16 cellular contexts compared by ENCODE assay signal in the genomic region with DNA sequence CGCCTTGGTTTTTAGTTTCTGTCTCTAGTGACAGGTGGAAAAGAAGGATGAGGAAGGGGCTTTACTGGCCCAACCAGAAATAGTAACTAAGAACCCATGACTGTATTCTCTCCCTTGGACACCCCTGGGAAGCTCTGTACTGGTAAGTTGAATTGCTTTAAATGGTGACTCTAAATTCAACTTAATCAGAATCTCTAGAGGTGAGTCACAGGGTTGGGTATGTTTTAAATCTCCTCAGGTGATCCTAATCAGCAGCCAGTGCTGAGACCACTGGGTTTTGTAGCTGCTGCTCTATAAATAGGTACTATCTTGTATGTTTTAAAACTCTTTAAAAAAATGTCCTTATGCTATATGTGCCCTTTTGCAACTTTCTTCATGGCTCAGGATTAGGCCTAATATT.
DNase-seq lines count a peak whose midpoint lies in the region; ATAC-seq and TF ChIP-seq lines count a peak whose summit lies in the region.
"Had no signal": no experiment of that assay in that cellular context is flagged by ENCODE, and none has a peak within 500 bp of the region (broad histone marks: within the 10 kb centered on the region; RNA-seq: fewer than 3 reads in every experiment).

No MANE protein-coding gene starts in this region.

- intact Hi-C loops in mammary epithelial cell (cut with micrococcal nuclease) (no loop called here), breast epithelium (cut with DNase I; ENCODE audit: low total_unique reads) (no loop called here), esophagus muscularis mucosa (cut with DNase I) (no loop called here)

- H3K4me3 ChIP-seq in mammary epithelial cell (replicated peaks in 1 of 3; ENCODE audit: insufficient read depth in 1 of 3, low read depth in 2 of 3, low read length in 3 of 3), result no peak overlapping the region
- H3K4me3 ChIP-seq in breast epithelium, result no peak overlapping the region
- H3K4me3 ChIP-seq in RWPE2 (ENCODE audit: severe bottlenecking), result no peak overlapping the region
- H3K4me3 ChIP-seq in esophagus muscularis mucosa, result no peak overlapping the region
- no peak overlapping the region for H3K4me3 ChIP-seq in retinal pigment epithelial cell (ENCODE audit: low read length)
- H3K4me3 ChIP-seq: BLaER1 treated with 17β-estradiol and CSF1 and Interleukin-3, amounts not matched to agents 10 nM and 100 nM; GM12878 had no signal

- ATAC-seq in RWPE2 (ENCODE audit: low read depth), result 0 out of 3 replicates have a peak, but pooled peaks have one; percentile 33
- ATAC-seq: CD8-positive, alpha-beta T cell; GM12878 had no signal

- TF ChIP-seq POLR2A in breast epithelium (IDR thresholded peaks at IDR 0.05) (no peak), esophagus muscularis mucosa (IDR thresholded peaks at IDR 0.05; ENCODE audit: low read depth) (no peak)

- H3K27ac ChIP-seq in mammary epithelial cell (ENCODE audit: insufficient read depth, low read depth, low read length) (no peak overlapping the region), breast epithelium (no peak overlapping the region), RWPE2 (ENCODE audit: poor library complexity, severe bottlenecking) (no peak overlapping the region), esophagus muscularis mucosa (replicated peaks in 1 of 4) (no peak overlapping the region)
- H3K27ac ChIP-seq: 22Rv1; BLaER1 treated with 17β-estradiol and CSF1 and Interleukin-3, amounts not matched to agents 10 nM and 100 nM had no signal

- 92% methylated on average over 1 of the region's 1 CpG for WGBS in mammary epithelial cell (ENCODE audit: low coverage, missing lambda C conversion rate)
- WGBS in esophagus muscularis mucosa, result 94% methylated on average over 1 of the region's 1 CpG

- H3K9me3 ChIP-seq in mammary epithelial cell (replicated peaks; ENCODE audit: insufficient read depth, low read length) (peaks cover 3% of the 10 kb centered on the region), breast epithelium (peaks cover 0 to 3% of the 10 kb centered on the region in 2 donors), RWPE2 (ENCODE audit: severe bottlenecking) (no peaks in the 10 kb centered on the region), esophagus muscularis mucosa (peaks cover 0 to 8% (median 6%) of the 10 kb centered on the region in 4 donors)

- no TSS peak for BruUV-seq in mammary epithelial cell (replicated peaks; lab: Mats Ljungman, UMichigan)

- H3K27me3 ChIP-seq in mammary epithelial cell (ENCODE audit: insufficient read depth, low read length), result no peaks in the 10 kb centered on the region
- H3K27me3 ChIP-seq in breast epithelium, result no peaks in the 10 kb centered on the region
- no peaks in the 10 kb centered on the region for H3K27me3 ChIP-seq in RWPE2 (ENCODE audit: insufficient read depth, poor library complexity, severe bottlenecking)
- no peaks in the 10 kb centered on the region for H3K27me3 ChIP-seq in esophagus muscularis mucosa
- H3K27me3 ChIP-seq: BLaER1 treated with 17β-estradiol and CSF1 and Interleukin-3, amounts not matched to agents 10 nM and 100 nM had no signal

- CTCF ChIA-PET in mammary epithelial cell (lab: Charles Lee; ENCODE audit: low non-redundant PET), result no interaction called here

- no peaks in the 10 kb centered on the region for H4K20me1 ChIP-seq in mammary epithelial cell (ENCODE audit: insufficient read depth, low read length)
- H4K20me1 ChIP-seq: BLaER1 treated with 17β-estradiol and CSF1 and Interleukin-3, amounts not matched to agents 10 nM and 100 nM had no signal

- H3K36me3 ChIP-seq in mammary epithelial cell (ENCODE audit: insufficient read depth, low read length) (no peaks in the 10 kb centered on the region), breast epithelium (no peaks in the 10 kb centered on the region), RWPE2 (ENCODE audit: low read depth) (no peaks in the 10 kb centered on the region), esophagus muscularis mucosa (no peaks in the 10 kb centered on the region)
- H3K36me3 ChIP-seq: BLaER1 treated with 17β-estradiol and CSF1 and Interleukin-3, amounts not matched to agents 10 nM and 100 nM had no signal

- no peak overlapping the region for H2AFZ ChIP-seq in mammary epithelial cell (ENCODE audit: low read depth, low read length)

- no peak overlapping the region for H3K4me2 ChIP-seq in mammary epithelial cell (ENCODE audit: insufficient read depth, low read depth, low read length)
- H3K4me2 ChIP-seq: BLaER1 treated with 17β-estradiol and CSF1 and Interleukin-3, amounts not matched to agents 10 nM and 100 nM had no signal

- H3K9ac ChIP-seq in mammary epithelial cell (ENCODE audit: insufficient read depth, low read length), result no peak overlapping the region
- H3K9ac ChIP-seq: BLaER1 treated with 17β-estradiol and CSF1 and Interleukin-3, amounts not matched to agents 10 nM and 100 nM had no signal

- in situ Hi-C loops in mammary epithelial cell (cut with MboI; ENCODE audit: low sequenced_read_pairs in 2 of 2), result no loop called here
- in situ Hi-C loops in G401 (cut with HindIII; ENCODE audit: low sequenced_read_pairs), result no loop called here

- DNase-seq in mammary epithelial cell (peak; percentile 21), breast epithelium (ENCODE audit: low spot score in 2 of 2) (no peak), RWPE2 (ENCODE audit: low spot score) (no peak), esophagus muscularis mucosa (ENCODE audit: extremely low spot score) (peak; percentile 26), retinal pigment epithelial cell (ENCODE audit: low read depth) (peak; percentile 49), G401 (ENCODE audit: low spot score) (no peak), LoVo (ENCODE audit: low spot score) (no peak)
- DNase-seq in stimulated activated CD4-positive, alpha-beta T cell treated with anti-CD3 and anti-CD28 coated beads, Interleukin-1b, Interleukin-23, amount 100 ng/mL, for 48 hours, result no peak
- DNase-seq: Calu3; CD8-positive, alpha-beta T cell; DMS79 treated with DMSO at 0.1 percent for 48 hours; GOT3; H9 had no signal

- dilution Hi-C loops in mammary epithelial cell (cut with HindIII; ENCODE audit: low sequenced_read_pairs), result no loop called here

- no peaks in the 10 kb centered on the region for H3K4me1 ChIP-seq in mammary epithelial cell (ENCODE audit: insufficient read depth, low read length)
- H3K4me1 ChIP-seq in breast epithelium, result no peaks in the 10 kb centered on the region
- H3K4me1 ChIP-seq in RWPE2 (ENCODE audit: insufficient read depth, poor library complexity, severe bottlenecking), result peaks cover 6% of the 10 kb centered on the region
- H3K4me1 ChIP-seq in esophagus muscularis mucosa, result peaks cover 0 to 4% (median 0%) of the 10 kb centered on the region in 4 donors

- TF ChIP-seq CTCF in mammary epithelial cell (conservative IDR thresholded peaks at IDR 0.05 in 1 of 2, IDR thresholded peaks at IDR 0.05 in 1 of 2; ENCODE audit: extremely low read depth in 1 of 2, insufficient read depth in 1 of 2, low read depth in 1 of 2, low read length in 2 of 2) (no peak), breast epithelium (IDR thresholded peaks at IDR 0.05) (no peak), RWPE2 (IDR thresholded peaks at IDR 0.05; ENCODE audit: poor library complexity, severe bottlenecking) (no peak), esophagus muscularis mucosa (IDR thresholded peaks at IDR 0.05) (no peak), retinal pigment epithelial cell (conservative IDR thresholded peaks at IDR 0.05; ENCODE audit: low read depth, low read length) (no peak)

- TF ChIP-seq EP300 in esophagus muscularis mucosa (IDR thresholded peaks at IDR 0.05), result no peak

- no peaks in the 10 kb centered on the region for H3K79me2 ChIP-seq in mammary epithelial cell (ENCODE audit: insufficient read depth, low read length)

Comparison
In these comparisons a context has a peak if more than half of its experiments do, and no peak if none do; other contexts are left out.
1. DNase-seq: peak in mammary epithelial cell (single experiment), esophagus muscularis mucosa (single experiment) and retinal pigment epithelial cell (single experiment); none in breast epithelium (0 of 2), RWPE2 (single experiment), stimulated activated CD4-positive, alpha-beta T cell treated with anti-CD3 and anti-CD28 coated beads, Interleukin-1b, Interleukin-23, amount 100 ng/mL, for 48 hours (single experiment), G401 (single experiment) and LoVo (single experiment).